In the genomic region with DNA sequence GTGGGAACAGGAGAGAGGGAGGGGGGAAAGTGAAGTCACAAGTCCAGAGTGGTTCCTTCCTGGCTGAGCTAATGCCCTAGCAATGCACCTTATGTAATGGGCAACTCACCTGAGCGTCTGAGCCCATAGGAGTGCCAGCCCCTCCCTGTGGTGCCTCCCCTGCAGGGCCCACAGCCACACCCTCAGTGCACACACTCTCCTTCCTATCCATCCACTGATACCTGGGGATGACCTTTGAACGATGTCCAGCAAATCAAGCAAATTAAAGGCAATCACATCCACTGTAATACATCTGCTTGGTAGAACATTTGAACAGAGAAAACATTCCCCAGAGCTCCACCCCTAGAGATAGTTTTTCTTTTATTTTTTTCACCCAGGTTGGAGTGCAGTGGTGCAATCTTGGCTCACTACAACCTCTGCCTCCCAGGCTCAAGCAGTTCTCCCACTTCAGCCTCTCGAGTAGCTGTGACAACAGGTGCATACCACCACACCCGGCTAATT, we compare ENCODE assay signal across 9 cellular contexts. TPM values are rescaled to one million over a fixed set of nuclear protein-coding genes. Genes with fewer than 3 reads are reported as not detected.
DNase-seq lines count a peak whose midpoint lies in the region; ATAC-seq, FAIRE-seq and TF ChIP-seq lines count a peak whose summit lies in the region.
"Had no signal": no experiment of that assay in that cellular context is flagged by ENCODE, and none has a peak within 500 bp of the region (broad histone marks: within the 10 kb centered on the region; RNA-seq: fewer than 3 reads in every experiment).

No MANE protein-coding gene starts in this region.

- H3K9me3 Mint-ChIP-seq in type B pancreatic cell: no peaks in the 10 kb centered on the region

- WGBS in heart right ventricle, 2 donors: 83% methylated on average over 4 of the region's 4 CpGs
- WGBS in right cardiac atrium: 86% methylated on average over 4 of the region's 4 CpGs
- 83% methylated on average over 4 of the region's 4 CpGs for WGBS in hepatocyte (ENCODE audit: low lambda C conversion rate, missing lambda C conversion rate)

- H3K27ac Mint-ChIP-seq in type B pancreatic cell: peak overlapping the region; percentile 88

- no peak for FAIRE-seq in RCC 7860 (lab: Jason Lieb, UNC)
- no peak for FAIRE-seq in frontal cortex (lab: Jason Lieb, UNC)

- no peak overlapping the region for H3K4me3 ChIP-seq in heart right ventricle
- no peak overlapping the region for H3K4me3 ChIP-seq in right cardiac atrium (ENCODE audit: low read length)
- H3K4me3 ChIP-seq in hepatocyte: no peak overlapping the region

- no peaks in the 10 kb centered on the region for H3K9me2 ChIP-seq in hepatocyte (replicated peaks; ENCODE audit: insufficient read depth)

- H3K27me3 Mint-ChIP-seq in type B pancreatic cell: peaks cover 3% of the 10 kb centered on the region

- H3K4me3 Mint-ChIP-seq in type B pancreatic cell: no peak overlapping the region

- H3K4me2 ChIP-seq in hepatocyte: no peak overlapping the region

- H3K27me3 ChIP-seq in heart right ventricle (no peaks in the 10 kb centered on the region), right cardiac atrium (ENCODE audit: control insufficient read depth, insufficient read depth) (no peaks in the 10 kb centered on the region), hepatocyte (no peaks in the 10 kb centered on the region)

- no peaks in the 10 kb centered on the region for H3K79me2 ChIP-seq in hepatocyte

- H3K27ac ChIP-seq in heart right ventricle: peak overlapping the region in 8 of 10 donors; percentile 5 to 89 (median 58)
- H3K27ac ChIP-seq in right cardiac atrium (ENCODE audit: low read length): no peak overlapping the region
- peak overlapping the region; percentile 98 for H3K27ac ChIP-seq in hepatocyte

- H3K36me3 ChIP-seq in heart right ventricle (no peaks in the 10 kb centered on the region), hepatocyte (replicated peaks; ENCODE audit: insufficient read depth, low read depth) (no peaks in the 10 kb centered on the region)

- H4K20me1 ChIP-seq in hepatocyte (ENCODE audit: insufficient read depth, poor library complexity, severe bottlenecking): no peaks in the 10 kb centered on the region

- no peak for TF ChIP-seq CTCF in heart right ventricle (IDR thresholded peaks at IDR 0.05)
- TF ChIP-seq CTCF in hepatocyte (IDR thresholded peaks at IDR 0.05; ENCODE audit: poor library complexity): no peak
- no peak for TF ChIP-seq CTCF in type B pancreatic cell (conservative IDR thresholded peaks at IDR 0.05)

- H2AFZ ChIP-seq in hepatocyte: no peak overlapping the region

- H3K4me1 ChIP-seq in heart right ventricle (peaks cover 36 to 82% (median 72%) of the 10 kb centered on the region in 9 donors), right cardiac atrium (ENCODE audit: control insufficient read depth, insufficient read depth, low read length) (peaks cover 20% of the 10 kb centered on the region), hepatocyte (ENCODE audit: insufficient read depth) (peaks cover 50% of the 10 kb centered on the region)

- H3K4me1 Mint-ChIP-seq in type B pancreatic cell (ENCODE audit: unreplicated experiment): peaks cover 49% of the 10 kb centered on the region

- intact Hi-C loops in heart right ventricle (cut with DNase I) (loop anchor here in 2 of 10 donors (2.0 to 10.0 kb wide), 2 partner anchors 134 to 144 kb away; no protein-coding TSS in a partner anchor), right cardiac atrium (cut with DNase I) (loop anchor here in 2 of 4 donors (10.0 kb wide), 1 partner anchor 144 kb away; no protein-coding TSS in a partner anchor)

- no peaks in the 10 kb centered on the region for H3K36me3 Mint-ChIP-seq in type B pancreatic cell

- DNase-seq in heart right ventricle (no peak), right cardiac atrium (no peak), RCC 7860 (ENCODE audit: low spot score) (peak; percentile 54), hepatocyte (ENCODE audit: low spot score) (peak; percentile 90), type B pancreatic cell (ENCODE audit: extremely low spot score, unreplicated experiment) (no peak), frontal cortex (ENCODE audit: low spot score in 2 of 2) (no peak), NCI-H1048 (lab: John Stamatoyannopoulos, UW) (no peak)
- DNase-seq: NCI-H2227 treated with DMSO at 0.1 percent for 48 hours had no signal

- ATAC-seq in heart right ventricle: no peak
- no peak for ATAC-seq in right cardiac atrium
- ATAC-seq in GM21447 (IDR thresholded peaks at IDR 0.05; ENCODE audit: unreplicated experiment): no peak

- H3K9me3 ChIP-seq in heart right ventricle: no peaks in the 10 kb centered on the region
- no peaks in the 10 kb centered on the region for H3K9me3 ChIP-seq in right cardiac atrium (ENCODE audit: control insufficient read depth, low read length)
- H3K9me3 ChIP-seq in hepatocyte (ENCODE audit: low read depth): no peaks in the 10 kb centered on the region

RNA-seq across cellular contexts. Expression of gene MICAL2, which starts 19.6 kb away (rescaled TPM):
- total RNA-seq in heart right ventricle: 10 to 100 TPM; 38.1 to 95.7 (median 72.7) TPM
- 10 to 100 TPM; 32.5 to 57.9 TPM for polyA plus RNA-seq in heart right ventricle
- total RNA-seq in right cardiac atrium: 100 to 1,000 TPM in 1 of 4 donors, 10 to 100 TPM in 3; 92.1 to 115 (median 95.1) TPM
- polyA plus RNA-seq in right cardiac atrium: 62.9 TPM
- 55.6 and 56.0 TPM in 2 replicates for total RNA-seq in hepatocyte
- polyA plus RNA-seq in hepatocyte: 36.8 and 55.8 TPM in 2 replicates
- total RNA-seq in type B pancreatic cell (ENCODE audit: low replicate concordance): 35.7 and 38.0 TPM in 2 replicates
- 14.3 TPM for total RNA-seq in frontal cortex

Comparison
In these comparisons a context has a peak if more than half of its experiments do, and no peak if none do; other contexts are left out.
1. DNase-seq: peak in RCC 7860 (single experiment) and hepatocyte (single experiment); none in heart right ventricle (0 of 2), right cardiac atrium (0 of 3), type B pancreatic cell (single experiment), frontal cortex (0 of 2) and NCI-H1048 (single experiment).